9 cellular contexts compared by ENCODE assay signal in genomic region chr19:45598267-45599011, GRCh38. TPM values are rescaled to one million over a fixed set of nuclear protein-coding genes. Genes with fewer than 3 reads are reported as not detected.
A peak's percentile ranks its signal among the peaks of the same experiment; 100 is the strongest.
DNase-seq lines count a peak whose midpoint lies in the region; ATAC-seq, FAIRE-seq and TF ChIP-seq lines count a peak whose summit lies in the region.
"Had no signal": no experiment of that assay in that cellular context is flagged by ENCODE, and none has a peak within 500 bp of the region (broad histone marks: within the 10 kb centered on the region; RNA-seq: fewer than 3 reads in every experiment).

No MANE protein-coding gene starts in this region.

- H3K4me1 ChIP-seq in liver (ENCODE audit: control insufficient read depth in 4 of 4, insufficient read depth in 4 of 4, low read length in 3 of 4): peaks cover 0 to 11% (median under 1%) of the 10 kb centered on the region in 4 donors
- no peaks in the 10 kb centered on the region for H3K4me1 ChIP-seq in HepG2 (ENCODE audit: insufficient read depth, low read length)
- H3K4me1 ChIP-seq in lung (ENCODE audit: control insufficient read depth in 2 of 2, insufficient read depth in 2 of 2, low read length in 2 of 2): peaks cover 0 to 5% of the 10 kb centered on the region in 2 donors

- H3K4me3 Mint-ChIP-seq in activated naive CD8-positive, alpha-beta T cell treated with anti-CD3 and anti-CD28 coated beads for 36 hours: peak overlapping the region; percentile 65

- DNase-seq in HepG2 (ENCODE audit: low spot score) (no peak), lung (ENCODE audit: low spot score) (no peak), NCI-H226 (no peak), HTR-8/SVneo (ENCODE audit: insufficient read length, low spot score) (no peak), NCI-H774 (lab: John Stamatoyannopoulos, UW) (no peak), DMS153 (lab: John Stamatoyannopoulos, UW) (no peak)
- DNase-seq in activated naive CD8-positive, alpha-beta T cell treated with anti-CD3 and anti-CD28 coated beads for 36 hours: no peak
- DNase-seq: stimulated activated CD4-positive, alpha-beta T cell treated with anti-CD3 and anti-CD28 coated beads, Interleukin-15, amount 100 ng/mL, for 24 hours had no signal

- no peak overlapping the region for H3K9ac ChIP-seq in liver (ENCODE audit: low read depth in 1 of 2, low read length in 2 of 2)
- H3K9ac ChIP-seq in HepG2 (ENCODE audit: insufficient read depth, low read depth, low read length): no peak overlapping the region

- no peak overlapping the region for H2AFZ ChIP-seq in HepG2 (ENCODE audit: low read length)

- intact Hi-C loops in HepG2 (cut with micrococcal nuclease; ENCODE audit: unreplicated experiment): no loop called here

- CTCF ChIA-PET in HepG2 (lab: Yijun Ruan, JAX; ENCODE audit: low intra/inter-chr PET ratio, low total read pairs): no interaction called here

- in situ Hi-C loops in HepG2 (cut with HindIII; ENCODE audit: extremely low pct_ligation_motif_present, low pct_unique_long_range_greater_than_20kb): no loop called here

- no peaks in the 10 kb centered on the region for H3K9me3 ChIP-seq in liver (ENCODE audit: control insufficient read depth in 4 of 4, low read length in 3 of 4)
- H3K9me3 ChIP-seq in HepG2 (ENCODE audit: low read length): no peaks in the 10 kb centered on the region
- H3K9me3 ChIP-seq in lung (ENCODE audit: control insufficient read depth in 2 of 2, insufficient read depth in 1 of 2, low read length in 1 of 2): no peaks in the 10 kb centered on the region

- BruUV-seq in HepG2 (replicated peaks; lab: Mats Ljungman, UMichigan): no TSS peak

- no peak for ATAC-seq in HepG2
- ATAC-seq in lung (ENCODE audit: insufficient read depth, low FRiP score): no peak

- no peak for TF ChIP-seq EP300 in HepG2 (IDR thresholded peaks at IDR 0.05; ENCODE audit: low read depth in 2 of 2, low read length in 2 of 2)
- TF ChIP-seq EP300 in HepG2 (CRISPR knock-in tag; IDR thresholded peaks at IDR 0.05; ENCODE audit: borderline replicate concordance): no peak

- H3K79me2 ChIP-seq in HepG2 (ENCODE audit: insufficient read depth, low read length): no peaks in the 10 kb centered on the region

- POLR2A ChIA-PET in HepG2 (lab: Yijun Ruan, JAX): interaction anchor here (1.0 to 1.1 kb wide), 2 partner anchors 9 to 14 kb away, joined by 3 read pairs; partner anchors contain the start of gene OPA3

- H3K4me2 ChIP-seq in HepG2 (ENCODE audit: low read depth, low read length): no peak overlapping the region

- peaks cover 0 to 7% (median 5%) of the 10 kb centered on the region in 4 donors for H3K27me3 ChIP-seq in liver (ENCODE audit: control insufficient read depth in 4 of 4, insufficient read depth in 4 of 4, low read length in 3 of 4)
- H3K27me3 ChIP-seq in HepG2 (ENCODE audit: control insufficient read depth in 1 of 2, insufficient read depth in 2 of 2, low read length in 2 of 2): peaks cover 7 to 61% of the 10 kb centered on the region in 2 experiments
- H3K27me3 ChIP-seq in lung (ENCODE audit: control insufficient read depth, insufficient read depth): no peaks in the 10 kb centered on the region

- peaks cover 80% of the 10 kb centered on the region for H3K27me3 Mint-ChIP-seq in activated naive CD8-positive, alpha-beta T cell treated with anti-CD3 and anti-CD28 coated beads for 36 hours

- no peak for FAIRE-seq in HepG2 (lab: Jason Lieb, UNC)
- FAIRE-seq in HTR-8/SVneo (lab: Jason Lieb, UNC): no peak

- H3K27ac Mint-ChIP-seq in activated naive CD8-positive, alpha-beta T cell treated with anti-CD3 and anti-CD28 coated beads for 36 hours: no peak overlapping the region

- H3K9me3 Mint-ChIP-seq in activated naive CD8-positive, alpha-beta T cell treated with anti-CD3 and anti-CD28 coated beads for 36 hours: no peaks in the 10 kb centered on the region

- H3K36me3 ChIP-seq in liver (ENCODE audit: control insufficient read depth in 4 of 4, insufficient read depth in 3 of 4, low read depth in 1 of 4, low read length in 3 of 4) (no peaks in the 10 kb centered on the region), HepG2 (replicated peaks in 1 of 2; ENCODE audit: control insufficient read depth in 1 of 2, insufficient read depth in 2 of 2, low read length in 2 of 2) (no peaks in the 10 kb centered on the region), lung (ENCODE audit: control insufficient read depth in 2 of 2, insufficient read depth in 2 of 2, low read length in 2 of 2) (no peaks in the 10 kb centered on the region)

- TF ChIP-seq POLR2A in HepG2 (IDR thresholded peaks at IDR 0.05; ENCODE audit: insufficient read depth in 1 of 2, low read depth in 2 of 2, low read length in 2 of 2): no peak

- peaks cover 25% of the 10 kb centered on the region for H3K4me1 Mint-ChIP-seq in activated naive CD8-positive, alpha-beta T cell treated with anti-CD3 and anti-CD28 coated beads for 36 hours

- TF ChIP-seq CTCF in liver (IDR thresholded peaks at IDR 0.05; ENCODE audit: low read depth, low read length, missing input control) (no peak), HepG2 (CRISPR knock-in tag; IDR thresholded peaks at IDR 0.05) (no peak), lung (IDR thresholded peaks at IDR 0.05; ENCODE audit: control extremely low read depth, extremely low read depth) (no peak)

- no peaks in the 10 kb centered on the region for H3K36me3 Mint-ChIP-seq in activated naive CD8-positive, alpha-beta T cell treated with anti-CD3 and anti-CD28 coated beads for 36 hours

- 4% methylated on average over 22 of the region's 22 CpGs for WGBS in liver
- 4% methylated on average over 17 of the region's 22 CpGs for WGBS in HepG2 (ENCODE audit: low lambda C conversion rate)
- 3% methylated on average over 22 of the region's 22 CpGs for WGBS in lung, 2 donors

- H4K20me1 ChIP-seq in HepG2 (ENCODE audit: insufficient read depth, low read length): no peaks in the 10 kb centered on the region

- TF ChIP-seq RAD21 in liver (IDR thresholded peaks at IDR 0.05): no peak
- TF ChIP-seq RAD21 in HepG2 (CRISPR knock-in tag; IDR thresholded peaks at IDR 0.05): no peak

- peak overlapping the region; percentile 47 to 56 for H3K27ac ChIP-seq in liver (ENCODE audit: low read depth in 1 of 2, low read length in 2 of 2)
- no peak overlapping the region for H3K27ac ChIP-seq in HepG2 (ENCODE audit: extremely low read length, insufficient read depth, low read length)
- H3K27ac ChIP-seq in lung (ENCODE audit: low read depth in 1 of 2, low read length in 1 of 2): peak overlapping the region; percentile 37 to 47

- H3K4me3 ChIP-seq in liver (ENCODE audit: low read depth in 1 of 3, low read length in 3 of 3): no peak overlapping the region
- no peak overlapping the region for H3K4me3 ChIP-seq in HepG2 (replicated peaks in 1 of 3; ENCODE audit: insufficient read depth in 1 of 3, low read depth in 2 of 3, low read length in 3 of 3)
- H3K4me3 ChIP-seq in lung: no peak overlapping the region

RNA-seq across cellular contexts. Expression of gene GPR4, which starts 3.6 kb away (rescaled TPM):
- total RNA-seq in liver: under 1 TPM; 0.37 to 0.84 TPM
- 1 to 10 TPM; 1.1 to 1.9 TPM for polyA plus RNA-seq in liver
- not detected in 2 replicates for total RNA-seq in HepG2 (2016; rRNA removed; fragmentation: Illumina TruSeq; extraction: Trizol)
- total RNA-seq in HepG2 (2016; cell fraction: cytosol; rRNA removed; fragmentation: Illumina TruSeq; extraction: Trizol; ENCODE audit: low read depth): not detected in 2 replicates
- not detected in 2 replicates for total RNA-seq in HepG2 (2016; cell fraction: insoluble cytoplasmic fraction; rRNA removed; fragmentation: Illumina TruSeq; extraction: Trizol)
- not detected in 2 replicates for total RNA-seq in HepG2 (2016; cell fraction: membrane; rRNA removed; fragmentation: Illumina TruSeq; extraction: Trizol)
- total RNA-seq in HepG2 (2016; cell fraction: nucleus; rRNA removed; fragmentation: Illumina TruSeq; extraction: Trizol): not detected in 2 replicates
- polyA plus RNA-seq in HepG2 (2011; rRNA removed): 0.15 TPM in 1 of 2 replicates, not detected in the other
- polyA plus RNA-seq in HepG2 (2011; cell fraction: cytosol; rRNA removed): not detected in 2 replicates
- polyA plus RNA-seq in HepG2 (2011; cell fraction: nucleus; rRNA removed): not detected in 2 replicates
- polyA plus RNA-seq in HepG2 (2012): not detected in 2 replicates
- not detected in 2 replicates for polyA plus RNA-seq in HepG2 (2016; cell fraction: cytosol; fragmentation: Illumina TruSeq; extraction: Trizol; ENCODE audit: low read depth)
- polyA plus RNA-seq in HepG2 (2016; cell fraction: insoluble cytoplasmic fraction; fragmentation: Illumina TruSeq; extraction: Trizol; ENCODE audit: low read depth): not detected in 2 replicates
- not detected in 2 replicates for polyA plus RNA-seq in HepG2 (2016; cell fraction: membrane; fragmentation: Illumina TruSeq; extraction: Trizol; ENCODE audit: low read depth)
- not detected in 2 replicates for polyA plus RNA-seq in HepG2 (2016; cell fraction: nucleus; fragmentation: Illumina TruSeq; extraction: Trizol; ENCODE audit: insufficient read depth, low read depth)
- 0.12 TPM in 1 of 2 replicates, not detected in the other for polyA minus RNA-seq in HepG2 (2011; rRNA and poly(A)+ RNA removed; ENCODE audit: low replicate concordance)
- polyA minus RNA-seq in HepG2 (2011; cell fraction: cytosol; rRNA and poly(A)+ RNA removed): not detected in 2 replicates
- not detected in 2 replicates for polyA minus RNA-seq in HepG2 (2011; cell fraction: nucleus; rRNA and poly(A)+ RNA removed)
- total RNA-seq in activated naive CD8-positive, alpha-beta T cell treated with anti-CD3 and anti-CD28 coated beads for 36 hours: not detected
- 10 to 100 TPM in 1 of 2 donors, 1 to 10 TPM in 1; 1.3 to 11.0 TPM for total RNA-seq in lung
- 10 to 100 TPM; 12.6 to 12.8 TPM for polyA plus RNA-seq in lung

RNA-seq across cellular contexts. Expression of gene OPA3, which starts 13.8 kb away (rescaled TPM):
- total RNA-seq in liver (1 to 10 TPM; 3.8 to 6.7 TPM), HepG2 (2016; rRNA removed; fragmentation: Illumina TruSeq; extraction: Trizol) (7.8 and 8.3 TPM in 2 replicates), lung (10 to 100 TPM in 1 of 2 donors, 1 to 10 TPM in 1; 3.5 to 13.6 TPM)
- polyA plus RNA-seq in liver (1 to 10 TPM; 5.8 to 9.4 TPM), HepG2 (2011; rRNA removed) (16.6 and 17.7 TPM in 2 replicates), lung (1 to 10 TPM; 5.5 to 9.9 TPM)
- total RNA-seq in HepG2 (2016; cell fraction: cytosol; rRNA removed; fragmentation: Illumina TruSeq; extraction: Trizol; ENCODE audit: low read depth): 0.81 and 1.1 TPM in 2 replicates
- 9.0 and 9.2 TPM in 2 replicates for total RNA-seq in HepG2 (2016; cell fraction: insoluble cytoplasmic fraction; rRNA removed; fragmentation: Illumina TruSeq; extraction: Trizol)
- 3.3 and 3.4 TPM in 2 replicates for total RNA-seq in HepG2 (2016; cell fraction: membrane; rRNA removed; fragmentation: Illumina TruSeq; extraction: Trizol)
- total RNA-seq in HepG2 (2016; cell fraction: nucleus; rRNA removed; fragmentation: Illumina TruSeq; extraction: Trizol): 3.2 and 4.2 TPM in 2 replicates
- polyA plus RNA-seq in HepG2 (2011; cell fraction: cytosol; rRNA removed): 13.1 and 15.8 TPM in 2 replicates
- 7.5 and 8.6 TPM in 2 replicates for polyA plus RNA-seq in HepG2 (2011; cell fraction: nucleus; rRNA removed)
- 5.2 and 7.4 TPM in 2 replicates for polyA plus RNA-seq in HepG2 (2012)
- 0.77 TPM in 2 replicates for polyA plus RNA-seq in HepG2 (2016; cell fraction: cytosol; fragmentation: Illumina TruSeq; extraction: Trizol; ENCODE audit: low read depth)
- polyA plus RNA-seq in HepG2 (2016; cell fraction: insoluble cytoplasmic fraction; fragmentation: Illumina TruSeq; extraction: Trizol; ENCODE audit: low read depth): 10.0 and 10.6 TPM in 2 replicates
- 1.6 and 2.3 TPM in 2 replicates for polyA plus RNA-seq in HepG2 (2016; cell fraction: membrane; fragmentation: Illumina TruSeq; extraction: Trizol; ENCODE audit: low read depth)
- 7.8 and 8.0 TPM in 2 replicates for polyA plus RNA-seq in HepG2 (2016; cell fraction: nucleus; fragmentation: Illumina TruSeq; extraction: Trizol; ENCODE audit: insufficient read depth, low read depth)
- polyA minus RNA-seq in HepG2 (2011; rRNA and poly(A)+ RNA removed; ENCODE audit: low replicate concordance): 21.3 and 30.2 TPM in 2 replicates
- polyA minus RNA-seq in HepG2 (2011; cell fraction: cytosol; rRNA and poly(A)+ RNA removed): 7.1 and 7.5 TPM in 2 replicates
- polyA minus RNA-seq in HepG2 (2011; cell fraction: nucleus; rRNA and poly(A)+ RNA removed): 2.6 and 3.0 TPM in 2 replicates
- total RNA-seq in activated naive CD8-positive, alpha-beta T cell treated with anti-CD3 and anti-CD28 coated beads for 36 hours: 10 to 100 TPM; 14.7 to 15.1 TPM

RNA-seq across cellular contexts. Expression of gene EML2, which starts 40.8 kb away (rescaled TPM):
- total RNA-seq in liver: 1 to 10 TPM; 8.5 to 9.5 TPM
- 10 to 100 TPM in 1 of 2 donors, 1 to 10 TPM in 1; 1.1 to 10.4 TPM for polyA plus RNA-seq in liver
- 7.3 and 7.6 TPM in 2 replicates for total RNA-seq in HepG2 (2016; rRNA removed; fragmentation: Illumina TruSeq; extraction: Trizol)
- 1.6 and 3.5 TPM in 2 replicates for total RNA-seq in HepG2 (2016; cell fraction: cytosol; rRNA removed; fragmentation: Illumina TruSeq; extraction: Trizol; ENCODE audit: low read depth)
- 4.2 and 9.1 TPM in 2 replicates for total RNA-seq in HepG2 (2016; cell fraction: insoluble cytoplasmic fraction; rRNA removed; fragmentation: Illumina TruSeq; extraction: Trizol)
- 2.2 and 3.2 TPM in 2 replicates for total RNA-seq in HepG2 (2016; cell fraction: membrane; rRNA removed; fragmentation: Illumina TruSeq; extraction: Trizol)
- total RNA-seq in HepG2 (2016; cell fraction: nucleus; rRNA removed; fragmentation: Illumina TruSeq; extraction: Trizol): 8.8 and 13.4 TPM in 2 replicates
- polyA plus RNA-seq in HepG2 (2011; rRNA removed): 12.9 and 16.6 TPM in 2 replicates
- polyA plus RNA-seq in HepG2 (2011; cell fraction: cytosol; rRNA removed): 7.9 and 8.5 TPM in 2 replicates
- polyA plus RNA-seq in HepG2 (2011; cell fraction: nucleus; rRNA removed): 74.5 and 101 TPM in 2 replicates
- polyA plus RNA-seq in HepG2 (2012): 10.9 and 17.5 TPM in 2 replicates
- polyA plus RNA-seq in HepG2 (2016; cell fraction: cytosol; fragmentation: Illumina TruSeq; extraction: Trizol; ENCODE audit: low read depth): 0.88 and 1.0 TPM in 2 replicates
- polyA plus RNA-seq in HepG2 (2016; cell fraction: insoluble cytoplasmic fraction; fragmentation: Illumina TruSeq; extraction: Trizol; ENCODE audit: low read depth): 3.1 and 4.1 TPM in 2 replicates
- 1.2 and 3.4 TPM in 2 replicates for polyA plus RNA-seq in HepG2 (2016; cell fraction: membrane; fragmentation: Illumina TruSeq; extraction: Trizol; ENCODE audit: low read depth)
- 25.5 and 27.6 TPM in 2 replicates for polyA plus RNA-seq in HepG2 (2016; cell fraction: nucleus; fragmentation: Illumina TruSeq; extraction: Trizol; ENCODE audit: insufficient read depth, low read depth)
- polyA minus RNA-seq in HepG2 (2011; rRNA and poly(A)+ RNA removed; ENCODE audit: low replicate concordance): 40.9 and 76.3 TPM in 2 replicates
- polyA minus RNA-seq in HepG2 (2011; cell fraction: cytosol; rRNA and poly(A)+ RNA removed): 13.7 and 15.5 TPM in 2 replicates
- polyA minus RNA-seq in HepG2 (2011; cell fraction: nucleus; rRNA and poly(A)+ RNA removed): 15.0 and 16.1 TPM in 2 replicates
- total RNA-seq in activated naive CD8-positive, alpha-beta T cell treated with anti-CD3 and anti-CD28 coated beads for 36 hours: 10 to 100 TPM; 94.4 to 98.8 TPM
- 10 to 100 TPM; 31.9 to 74.5 TPM for total RNA-seq in lung
- 10 to 100 TPM; 32.5 to 47.7 TPM for polyA plus RNA-seq in lung
